In the genomic region with DNA sequence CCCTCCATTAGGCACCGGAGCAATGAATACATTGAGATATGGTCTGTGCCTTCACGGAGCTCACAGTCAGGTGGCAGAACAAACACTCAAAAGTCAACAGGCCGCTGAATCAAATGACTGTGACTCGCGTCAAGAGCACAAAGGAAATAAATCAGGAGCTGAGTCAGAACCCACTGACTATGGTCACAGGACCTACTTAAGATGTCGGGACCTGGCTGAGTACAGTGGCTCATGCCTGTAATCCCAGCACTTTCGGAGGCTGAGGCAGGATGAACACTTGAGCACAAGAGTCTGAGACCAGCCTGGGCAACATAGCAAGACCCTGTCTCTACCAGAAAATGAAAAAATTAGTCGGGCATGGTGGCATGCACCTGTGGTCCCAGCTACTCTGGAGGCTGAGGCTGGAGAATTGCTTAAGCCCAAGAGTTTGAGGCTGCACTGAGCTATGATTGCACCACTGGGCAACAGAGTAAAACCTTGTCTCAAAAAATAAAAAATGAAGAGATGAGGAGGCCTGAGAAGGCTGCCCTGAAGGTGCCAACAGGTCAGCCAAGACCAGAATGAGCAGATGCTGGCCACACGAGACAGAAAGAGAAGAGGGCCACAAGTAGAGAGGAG, we compare ENCODE assay signal across 18 cellular contexts. TPM values are rescaled to one million over a fixed set of nuclear protein-coding genes. Genes with fewer than 3 reads are reported as not detected.
DNase-seq lines count a peak whose midpoint lies in the region; ATAC-seq and TF ChIP-seq lines count a peak whose summit lies in the region.
"Had no signal": no experiment of that assay in that cellular context is flagged by ENCODE, and none has a peak within 500 bp of the region (broad histone marks: within the 10 kb centered on the region; RNA-seq: fewer than 3 reads in every experiment).

No MANE protein-coding gene starts in this region.

- ATAC-seq in psoas muscle (peak; percentile 69 to 84 (median 82)), GM18907 (IDR thresholded peaks at IDR 0.05; ENCODE audit: unreplicated experiment) (no peak)
- ATAC-seq: left cardiac atrium; naive thymus-derived CD8-positive, alpha-beta T cell; T-cell had no signal

- no peak overlapping the region for H3K4me3 ChIP-seq in psoas muscle
- H3K4me3 ChIP-seq: testis had no signal

- POLR2A ChIA-PET in activated CD4-positive, alpha-beta memory T cell treated with anti-CD3 and anti-CD28 coated beads, Interleukin-2, amount 10 ng/mL, durations not matched to agents 7 days and 5 days (lab: Charles Lee), result no interaction called here
- POLR2A ChIA-PET in GM10248 (lab: Yijun Ruan, JAX), result no interaction called here

- no peaks in the 10 kb centered on the region for H3K36me3 Mint-ChIP-seq in activated CD4-positive, alpha-beta memory T cell treated with anti-CD3 and anti-CD28 coated beads, Interleukin-2, amount 10 ng/mL, durations not matched to agents 7 days and 5 days (ENCODE audit: low read depth)
- H3K36me3 Mint-ChIP-seq: T-cell had no signal

- H3K27ac ChIP-seq in psoas muscle, result peak overlapping the region; percentile 80
- H3K27ac ChIP-seq: testis had no signal

- DNase-seq in EL (peak; percentile 6), NCI-H345 treated with DMSO at 0.1 percent for 48 hours (lab: John Stamatoyannopoulos, UW; ENCODE audit: unreplicated experiment) (peak; percentile 58), dermis blood vessel endothelial cell (peak; percentile 50), psoas muscle (no peak), CD1c-positive myeloid dendritic cell (ENCODE audit: extremely low spot score) (no peak), GM10248 (ENCODE audit: extremely low spot score) (no peak)
- DNase-seq in activated CD4-positive, alpha-beta memory T cell treated with anti-CD3 and anti-CD28 coated beads, Interleukin-2, amount 10 ng/mL, durations not matched to agents 7 days and 5 days, result no peak
- DNase-seq: activated CD4-positive, alpha-beta T cell treated with anti-CD3 and anti-CD28 coated beads for 1 hour; activated T-cell treated with anti-CD3 and anti-CD28 coated beads, Interleukin-2, amount 50 U/mL, for 48 hours; amygdala; CD4-positive, alpha-beta T cell; glutamatergic neuron; left cardiac atrium; naive thymus-derived CD8-positive, alpha-beta T cell; NCI-H1105 treated with DMSO at 0.1 percent for 48 hours; T-cell; testis had no signal

- H3K4me1 ChIP-seq in psoas muscle, result peaks cover 55% of the 10 kb centered on the region
- H3K4me1 ChIP-seq: testis had no signal

- H3K27me3 ChIP-seq in psoas muscle (ENCODE audit: insufficient read depth in 3 of 3, low read length in 2 of 3), result no peaks in the 10 kb centered on the region
- H3K27me3 ChIP-seq: testis had no signal

- H3K27me3 Mint-ChIP-seq in activated CD4-positive, alpha-beta memory T cell treated with anti-CD3 and anti-CD28 coated beads, Interleukin-2, amount 10 ng/mL, durations not matched to agents 7 days and 5 days, result peaks cover 2% of the 10 kb centered on the region

- peaks cover 4% of the 10 kb centered on the region for H3K9me3 Mint-ChIP-seq in activated CD4-positive, alpha-beta memory T cell treated with anti-CD3 and anti-CD28 coated beads, Interleukin-2, amount 10 ng/mL, durations not matched to agents 7 days and 5 days

- no peak overlapping the region for H3K4me3 Mint-ChIP-seq in activated CD4-positive, alpha-beta memory T cell treated with anti-CD3 and anti-CD28 coated beads, Interleukin-2, amount 10 ng/mL, durations not matched to agents 7 days and 5 days
- H3K4me3 Mint-ChIP-seq: CD4-positive, alpha-beta T cell; naive thymus-derived CD8-positive, alpha-beta T cell; T-cell had no signal

- H3K36me3 ChIP-seq in psoas muscle (ENCODE audit: insufficient read depth in 1 of 2, low read depth in 1 of 2), result peaks cover 0 to 4% of the 10 kb centered on the region in 2 donors

- intact Hi-C loops in psoas muscle (cut with DNase I), result no loop called here

- CTCF ChIA-PET in activated CD4-positive, alpha-beta memory T cell treated with anti-CD3 and anti-CD28 coated beads, Interleukin-2, amount 10 ng/mL, durations not matched to agents 7 days and 5 days (lab: Charles Lee), result no interaction called here
- CTCF ChIA-PET in GM10248 (lab: Yijun Ruan, JAX), result interaction anchor here (1.1 kb wide), 1 partner anchor 8 kb away, joined by 3 read pairs; no protein-coding TSS in a partner anchor

- no peak for TF ChIP-seq CTCF in psoas muscle (IDR thresholded peaks at IDR 0.05)
- no peak for TF ChIP-seq CTCF in GM10248 (IDR thresholded peaks at IDR 0.05; ENCODE audit: control extremely low read depth, extremely low read depth, low read depth, missing control alignments)

- no peaks in the 10 kb centered on the region for H3K4me1 Mint-ChIP-seq in activated CD4-positive, alpha-beta memory T cell treated with anti-CD3 and anti-CD28 coated beads, Interleukin-2, amount 10 ng/mL, durations not matched to agents 7 days and 5 days
- H3K4me1 Mint-ChIP-seq: naive thymus-derived CD8-positive, alpha-beta T cell; T-cell had no signal

- H3K27ac Mint-ChIP-seq in activated CD4-positive, alpha-beta memory T cell treated with anti-CD3 and anti-CD28 coated beads, Interleukin-2, amount 10 ng/mL, durations not matched to agents 7 days and 5 days, result no peak overlapping the region
- H3K27ac Mint-ChIP-seq: CD4-positive, alpha-beta T cell; T-cell had no signal

- WGBS in psoas muscle, 3 donors, result 54 to 72% (median 58%) methylated on average over 9 of the region's 9 CpGs

- H3K9me3 ChIP-seq in psoas muscle, result no peaks in the 10 kb centered on the region
- H3K9me3 ChIP-seq: testis had no signal

RNA-seq across cellular contexts. Expression of a gene that starts 19.9 kb away (rescaled TPM):
- 0.23 and 0.34 TPM in 2 replicates for total RNA-seq in dermis blood vessel endothelial cell
- total RNA-seq in psoas muscle, result 100 to 1,000 TPM in 1 of 4 donors, 10 to 100 TPM in 3; 11.6 to 108 (median 25.1) TPM
- 100 to 1,000 TPM in 1 of 3 donors, 10 to 100 TPM in 2; 69.7 to 125 (median 78.3) TPM for polyA plus RNA-seq in psoas muscle
- not detected for total RNA-seq in activated CD4-positive, alpha-beta memory T cell treated with anti-CD3 and anti-CD28 coated beads, Interleukin-2, amount 10 ng/mL, durations not matched to agents 7 days and 5 days
- total RNA-seq: CD4-positive, alpha-beta T cell; naive thymus-derived CD8-positive, alpha-beta T cell; T-cell had no signal
- polyA plus RNA-seq: naive thymus-derived CD8-positive, alpha-beta T cell had no signal

RNA-seq across cellular contexts. Expression of a gene that starts 54.5 kb away (rescaled TPM):
- 19.9 and 23.0 TPM in 2 replicates for total RNA-seq in dermis blood vessel endothelial cell
- total RNA-seq in psoas muscle, result 10 to 100 TPM in 2 of 4 donors, 1 to 10 TPM in 2; 9.0 to 16.7 (median 10.9) TPM
- polyA plus RNA-seq in psoas muscle, result 10 to 100 TPM; 11.7 to 14.9 (median 11.9) TPM
- 10 to 100 TPM; 37.5 to 39.8 TPM for total RNA-seq in activated CD4-positive, alpha-beta memory T cell treated with anti-CD3 and anti-CD28 coated beads, Interleukin-2, amount 10 ng/mL, durations not matched to agents 7 days and 5 days

Comparison
In these comparisons a context has a peak if more than half of its experiments do, and no peak if none do; other contexts are left out.
1. DNase-seq: peak in EL (single experiment), NCI-H345 treated with DMSO at 0.1 percent for 48 hours (single experiment) and dermis blood vessel endothelial cell (single experiment); none in psoas muscle (0 of 2), CD1c-positive myeloid dendritic cell (single experiment), activated CD4-positive, alpha-beta memory T cell treated with anti-CD3 and anti-CD28 coated beads, Interleukin-2, amount 10 ng/mL, durations not matched to agents 7 days and 5 days (single experiment) and GM10248 (single experiment).